Comparison of ENCODE assay signal across 8 cellular contexts in genomic region chr4:15779336-15779735, GRCh38. TPM values are rescaled to one million over a fixed set of nuclear protein-coding genes. Genes with fewer than 3 reads are reported as not detected.
A peak's percentile ranks its signal among the peaks of the same experiment; 100 is the strongest.
DNase-seq lines count a peak whose midpoint lies in the region; ATAC-seq, FAIRE-seq and TF ChIP-seq lines count a peak whose summit lies in the region.

No MANE protein-coding gene starts in this region.

- no peaks in the 10 kb centered on the region for H3K9me3 Mint-ChIP-seq in progenitor cell of endocrine pancreas (ENCODE audit: low read depth)

- TF ChIP-seq CTCF in LNCAP (IDR thresholded peaks at IDR 0.05) (peak; percentile 18; the same call in 1 of the 2 replicates), progenitor cell of endocrine pancreas (IDR thresholded peaks at IDR 0.05; ENCODE audit: unreplicated experiment) (peak; percentile 26)

- ATAC-seq in HG02870 (IDR thresholded peaks at IDR 0.05; ENCODE audit: unreplicated experiment) = no peak

- H3K36me3 Mint-ChIP-seq in progenitor cell of endocrine pancreas (ENCODE audit: insufficient read depth) = no peaks in the 10 kb centered on the region

- DNase-seq in Daoy (ENCODE audit: low read depth) (peak; percentile 50), anterior cingulate cortex (lab: John Stamatoyannopoulos, UW) (peak in 40 of 58 donors; percentile 3 to 72 (median 22)), hypothalamus (lab: John Stamatoyannopoulos, UW) (peak in 34 of 51 donors; percentile 2 to 63 (median 26)), progenitor cell of endocrine pancreas (ENCODE audit: low spot score, unreplicated experiment) (no peak), GM19239 (ENCODE audit: insufficient read length, low spot score) (no peak)
- DNase-seq in stimulated activated CD4-positive, alpha-beta T cell treated with anti-CD3 and anti-CD28 coated beads, Interleukin-2, amount 100 ng/mL, for 48 hours = no peak

- no peak overlapping the region for H3K27ac Mint-ChIP-seq in progenitor cell of endocrine pancreas

- H3K4me1 Mint-ChIP-seq in progenitor cell of endocrine pancreas (ENCODE audit: low read depth) = peaks cover 10% of the 10 kb centered on the region

- no peak for FAIRE-seq in GM19239 (lab: Jason Lieb, UNC)

- peak overlapping the region; percentile 65 for H3K4me3 Mint-ChIP-seq in progenitor cell of endocrine pancreas (ENCODE audit: low read depth)

- peaks cover 81% of the 10 kb centered on the region for H3K27me3 Mint-ChIP-seq in progenitor cell of endocrine pancreas

RNA-seq across cellular contexts. Expression of gene CD38, which starts 1.2 kb away (rescaled TPM):
- 0.40 and 7.4 TPM in 2 replicates for total RNA-seq in Daoy (2014; rRNA removed; shearing (Covaris generic))
- not detected in 2 replicates for total RNA-seq in progenitor cell of endocrine pancreas

Comparison
In these comparisons a context has a peak if more than half of its experiments do, and no peak if none do; other contexts are left out.
1. DNase-seq: peak in Daoy (single experiment), anterior cingulate cortex (40 of 58) and hypothalamus (34 of 51); none in progenitor cell of endocrine pancreas (single experiment), GM19239 (single experiment) and stimulated activated CD4-positive, alpha-beta T cell treated with anti-CD3 and anti-CD28 coated beads, Interleukin-2, amount 100 ng/mL, for 48 hours (0 of 2).